12 cellular contexts compared by ENCODE assay signal in the genomic region with DNA sequence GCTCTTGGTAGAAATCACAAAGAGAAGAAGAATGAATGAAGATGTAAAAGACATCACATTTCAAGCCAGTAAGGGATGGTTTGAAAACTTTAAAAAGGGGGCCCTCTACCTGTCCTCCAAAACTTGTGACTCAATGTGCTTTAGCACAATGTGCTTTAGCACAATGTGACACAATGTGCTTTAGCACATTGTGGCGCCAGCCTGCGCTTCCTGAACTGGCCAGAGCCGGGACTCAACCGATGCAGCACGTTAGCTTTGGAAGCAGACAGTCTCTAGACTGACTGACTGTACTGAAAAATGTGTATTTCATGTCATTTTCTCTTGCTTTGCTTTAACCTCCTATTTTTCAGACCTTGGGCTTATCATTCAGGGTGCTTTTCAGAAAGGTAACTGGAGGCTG.
A peak's percentile ranks its signal among the peaks of the same experiment; 100 is the strongest.
DNase-seq lines count a peak whose midpoint lies in the region; ATAC-seq lines count a peak whose summit lies in the region.
"Had no signal": no experiment of that assay in that cellular context is flagged by ENCODE, and none has a peak within 500 bp of the region (broad histone marks: within the 10 kb centered on the region; RNA-seq: fewer than 3 reads in every experiment).

No MANE protein-coding gene starts in this region.

- peaks cover 55% of the 10 kb centered on the region for H3K4me1 Mint-ChIP-seq in activated CD8-positive, alpha-beta memory T cell treated with anti-CD3 and anti-CD28 coated beads, Interleukin-2, amount 10 ng/mL, durations not matched to agents 7 days and 5 days

- H3K27me3 Mint-ChIP-seq in activated CD8-positive, alpha-beta memory T cell treated with anti-CD3 and anti-CD28 coated beads, Interleukin-2, amount 10 ng/mL, durations not matched to agents 7 days and 5 days, result no peaks in the 10 kb centered on the region

- ATAC-seq in activated CD8-positive, alpha-beta memory T cell treated with anti-CD3 and anti-CD28 coated beads, Interleukin-2, amount 10 ng/mL, durations not matched to agents 7 days and 5 days, result no peak
- ATAC-seq in stimulated activated naive CD8-positive, alpha-beta T cell treated with anti-CD3 and anti-CD28 coated beads, Interleukin-15, Interleukin-2, amounts not matched to agents 100 U/mL and 50 U/mL, for 24 hours, result peak; percentile 54
- no peak for ATAC-seq in HG03175 (IDR thresholded peaks at IDR 0.05; ENCODE audit: unreplicated experiment)

- CTCF ChIA-PET in activated CD8-positive, alpha-beta memory T cell treated with anti-CD3 and anti-CD28 coated beads, Interleukin-2, amount 10 ng/mL, durations not matched to agents 7 days and 5 days (lab: Charles Lee), result interaction anchor here (0.8 to 2.1 kb wide), 3 partner anchors 14 to 290 kb away, joined by 3 to 5 read pairs (median 4); no protein-coding TSS in a partner anchor

- no peak overlapping the region for H3K4me3 Mint-ChIP-seq in activated CD8-positive, alpha-beta memory T cell treated with anti-CD3 and anti-CD28 coated beads, Interleukin-2, amount 10 ng/mL, durations not matched to agents 7 days and 5 days

- H3K27ac Mint-ChIP-seq in activated CD8-positive, alpha-beta memory T cell treated with anti-CD3 and anti-CD28 coated beads, Interleukin-2, amount 10 ng/mL, durations not matched to agents 7 days and 5 days, result peak overlapping the region; percentile 65

- no peaks in the 10 kb centered on the region for H3K9me3 Mint-ChIP-seq in activated CD8-positive, alpha-beta memory T cell treated with anti-CD3 and anti-CD28 coated beads, Interleukin-2, amount 10 ng/mL, durations not matched to agents 7 days and 5 days (ENCODE audit: low read depth)

- DNase-seq in activated naive CD4-positive, alpha-beta T cell treated with Interleukin-2 at 50 U/mL for 16 hours, result peak; percentile 29
- DNase-seq in activated naive CD4-positive, alpha-beta T cell (lab: John Stamatoyannopoulos, UW), result no peak
- peak; percentile 54 for DNase-seq in activated CD8-positive, alpha-beta memory T cell treated with anti-CD3 and anti-CD28 coated beads, Interleukin-2, amount 10 ng/mL, durations not matched to agents 7 days and 5 days
- DNase-seq in kidney tubule cell (ENCODE audit: low spot score), result peak; percentile 12
- DNase-seq in stimulated activated naive CD8-positive, alpha-beta T cell treated with anti-CD3 and anti-CD28 coated beads, Interleukin-15, Interleukin-2, amounts not matched to agents 100 U/mL and 50 U/mL, for 24 hours, result peak; percentile 60
- DNase-seq in middle frontal gyrus (ENCODE audit: extremely low spot score, low spot score), result no peak
- DNase-seq in NCI-H2227 treated with DMSO at 0.1 percent for 48 hours (lab: John Stamatoyannopoulos, UW), result no peak
- DNase-seq: ACHN, foreskin melanocyte, GM23248, NCI-H510A had no signal

- peaks cover 3% of the 10 kb centered on the region for H3K36me3 Mint-ChIP-seq in activated CD8-positive, alpha-beta memory T cell treated with anti-CD3 and anti-CD28 coated beads, Interleukin-2, amount 10 ng/mL, durations not matched to agents 7 days and 5 days

Comparison
In these comparisons a context has a peak if more than half of its experiments do, and no peak if none do; other contexts are left out.
1. DNase-seq: peak in activated naive CD4-positive, alpha-beta T cell treated with Interleukin-2 at 50 U/mL for 16 hours (single experiment), activated CD8-positive, alpha-beta memory T cell treated with anti-CD3 and anti-CD28 coated beads, Interleukin-2, amount 10 ng/mL, durations not matched to agents 7 days and 5 days (single experiment), kidney tubule cell (single experiment) and stimulated activated naive CD8-positive, alpha-beta T cell treated with anti-CD3 and anti-CD28 coated beads, Interleukin-15, Interleukin-2, amounts not matched to agents 100 U/mL and 50 U/mL, for 24 hours (single experiment); none in activated naive CD4-positive, alpha-beta T cell (0 of 4), middle frontal gyrus (single experiment) and NCI-H2227 treated with DMSO at 0.1 percent for 48 hours (single experiment).